In the genomic region with DNA sequence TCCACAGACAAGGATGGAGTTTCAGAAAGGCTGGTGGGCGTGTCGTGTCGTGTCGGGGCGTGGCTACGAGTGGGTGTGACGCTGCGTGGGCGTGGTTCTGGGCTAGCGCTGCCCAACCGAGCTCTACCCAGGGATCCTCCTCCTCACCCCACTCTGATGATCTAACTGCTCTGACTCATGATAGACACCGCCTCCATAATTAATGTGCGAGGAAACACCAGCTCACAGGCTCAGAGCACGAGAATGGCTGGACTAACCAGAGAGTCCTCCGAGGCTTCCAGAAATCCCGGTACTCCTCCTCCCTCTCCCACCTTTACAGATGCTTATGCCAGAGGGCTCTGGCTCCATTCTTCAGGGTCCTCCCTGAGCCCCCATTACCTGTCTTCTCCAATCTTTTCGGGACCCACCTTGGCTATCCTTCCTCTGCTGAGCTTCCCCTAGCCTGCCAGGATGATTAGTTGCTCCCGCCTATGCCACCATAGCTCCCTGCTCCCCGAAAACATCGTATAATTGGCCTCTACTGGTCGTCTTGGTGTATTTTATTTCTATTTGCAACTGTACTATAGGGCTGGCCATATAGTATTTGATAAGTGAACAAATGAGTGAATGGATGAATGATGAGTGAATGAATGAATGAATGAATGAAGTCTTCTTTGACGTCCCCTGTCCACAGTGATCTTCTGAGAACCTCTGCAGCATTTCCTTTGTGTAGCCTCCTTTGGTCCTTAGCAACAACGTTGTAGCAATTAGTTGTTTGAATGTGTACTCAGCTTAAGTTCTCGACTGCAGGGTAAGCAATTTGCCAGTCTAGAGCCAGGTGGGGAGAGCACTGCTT, we compare ENCODE assay signal across 8 cellular contexts. TPM values are rescaled to one million over a fixed set of nuclear protein-coding genes. Genes with fewer than 3 reads are reported as not detected.
DNase-seq lines count a peak whose midpoint lies in the region; TF ChIP-seq lines count a peak whose summit lies in the region.

No MANE protein-coding gene starts in this region.

- no peak for TF ChIP-seq RAD21 in Ishikawa (IDR thresholded peaks at IDR 0.05; ENCODE audit: low read depth)

- H3K27ac ChIP-seq in DOHH2 (ENCODE audit: low read depth, low read length), result no peak overlapping the region
- H3K27ac ChIP-seq in substantia nigra (ENCODE audit: low read depth, low read length, poor library complexity, severe bottlenecking), result no peak overlapping the region

- H3K9me3 Mint-ChIP-seq in activated T-helper 2 cell treated with anti-CD3 and anti-CD28 coated beads, Interferon-gamma antibody, Interleukin-2, Interleukin-4, amounts not matched to agents 10 μg/mL and 5 μg/mL and 100 μg/mL, durations not matched to agents 14 hours and 24 hours and 36 hours, result no peaks in the 10 kb centered on the region
- H3K9me3 Mint-ChIP-seq in neural crest cell, result no peaks in the 10 kb centered on the region

- no peaks in the 10 kb centered on the region for H3K27me3 ChIP-seq in DOHH2 (ENCODE audit: control insufficient read depth, low read length)

- H3K4me3 ChIP-seq in DOHH2 (ENCODE audit: low read length) (peak overlapping the region; percentile 60), foreskin fibroblast (ENCODE audit: low read depth in 1 of 2, low read length in 2 of 2) (no peak overlapping the region)

- H3K4me1 Mint-ChIP-seq in activated T-helper 2 cell treated with anti-CD3 and anti-CD28 coated beads, Interferon-gamma antibody, Interleukin-2, Interleukin-4, amounts not matched to agents 10 μg/mL and 5 μg/mL and 100 μg/mL, durations not matched to agents 14 hours and 24 hours and 36 hours (ENCODE audit: low read depth), result peaks cover 24% of the 10 kb centered on the region
- H3K4me1 Mint-ChIP-seq in neural crest cell, result peaks cover 39% of the 10 kb centered on the region

- TF ChIP-seq CTCF in DOHH2 (IDR thresholded peaks at IDR 0.05; ENCODE audit: low read depth, low read length, poor library complexity, severe bottlenecking) (no peak), foreskin fibroblast (IDR thresholded peaks at IDR 0.05; ENCODE audit: low read depth, low read length) (no peak), neural crest cell (conservative IDR thresholded peaks at IDR 0.05) (no peak)

- H3K79me2 ChIP-seq in DOHH2 (ENCODE audit: control insufficient read depth, low read length), result no peaks in the 10 kb centered on the region

- H3K4me3 Mint-ChIP-seq in activated T-helper 2 cell treated with anti-CD3 and anti-CD28 coated beads, Interferon-gamma antibody, Interleukin-2, Interleukin-4, amounts not matched to agents 10 μg/mL and 5 μg/mL and 100 μg/mL, durations not matched to agents 14 hours and 24 hours and 36 hours (ENCODE audit: low read depth), result peak overlapping the region; percentile 71
- H3K4me3 Mint-ChIP-seq in neural crest cell, result peak overlapping the region; percentile 72

- H3K9me2 ChIP-seq in DOHH2 (replicated peaks; ENCODE audit: control insufficient read depth, low read length), result no peaks in the 10 kb centered on the region

- H3K27ac Mint-ChIP-seq in activated T-helper 2 cell treated with anti-CD3 and anti-CD28 coated beads, Interferon-gamma antibody, Interleukin-2, Interleukin-4, amounts not matched to agents 10 μg/mL and 5 μg/mL and 100 μg/mL, durations not matched to agents 14 hours and 24 hours and 36 hours, result peak overlapping the region; percentile 88
- H3K27ac Mint-ChIP-seq in neural crest cell (ENCODE audit: unreplicated experiment), result peak overlapping the region; percentile 97

- peak; percentile 97 for DNase-seq in RKO (ENCODE audit: low spot score)
- DNase-seq in activated T-helper 2 cell treated with anti-CD3 and anti-CD28 coated beads, Interferon-gamma antibody, Interleukin-2, Interleukin-4, amounts not matched to agents 10 μg/mL and 5 μg/mL and 100 μg/mL, durations not matched to agents 14 hours and 24 hours and 36 hours (ENCODE audit: low spot score), result peak; percentile 79
- peak; percentile 89 to 94 for DNase-seq in foreskin fibroblast
- peak; percentile 86 for DNase-seq in neural crest cell (ENCODE audit: low read depth, low spot score)
- DNase-seq in substantia nigra (lab: John Stamatoyannopoulos, UW), result peak in 29 of 49 donors; percentile 4 to 76 (median 22)
- no peak for DNase-seq in NCI-H1092 (lab: John Stamatoyannopoulos, UW)

- no peaks in the 10 kb centered on the region for H3K36me3 ChIP-seq in DOHH2 (ENCODE audit: control insufficient read depth, low read length)

- H3K27me3 Mint-ChIP-seq in activated T-helper 2 cell treated with anti-CD3 and anti-CD28 coated beads, Interferon-gamma antibody, Interleukin-2, Interleukin-4, amounts not matched to agents 10 μg/mL and 5 μg/mL and 100 μg/mL, durations not matched to agents 14 hours and 24 hours and 36 hours (ENCODE audit: low read depth), result no peaks in the 10 kb centered on the region
- no peaks in the 10 kb centered on the region for H3K27me3 Mint-ChIP-seq in neural crest cell (ENCODE audit: low read depth)

- H3K9me3 ChIP-seq in DOHH2 (ENCODE audit: control insufficient read depth, insufficient read depth, low read length), result no peaks in the 10 kb centered on the region

- no peaks in the 10 kb centered on the region for H3K36me3 Mint-ChIP-seq in activated T-helper 2 cell treated with anti-CD3 and anti-CD28 coated beads, Interferon-gamma antibody, Interleukin-2, Interleukin-4, amounts not matched to agents 10 μg/mL and 5 μg/mL and 100 μg/mL, durations not matched to agents 14 hours and 24 hours and 36 hours (ENCODE audit: low read depth)
- no peaks in the 10 kb centered on the region for H3K36me3 Mint-ChIP-seq in neural crest cell (ENCODE audit: low read depth)

- H3K4me1 ChIP-seq in DOHH2 (ENCODE audit: control insufficient read depth, low read length), result peaks cover 14% of the 10 kb centered on the region

- intact Hi-C loops in activated T-helper 2 cell treated with anti-CD3 and anti-CD28 coated beads, Interferon-gamma antibody, Interleukin-2, Interleukin-4, amounts not matched to agents 10 μg/mL and 5 μg/mL and 100 μg/mL, durations not matched to agents 14 hours and 24 hours and 36 hours (cut with micrococcal nuclease), result loop anchor here (1.0 to 5.0 kb wide), 3 partner anchors 12 to 80 kb away; a partner anchor contains a TSS

- no peaks in the 10 kb centered on the region for H4K20me1 ChIP-seq in DOHH2 (ENCODE audit: control insufficient read depth, insufficient read depth, low read depth, low read length)

- TF ChIP-seq EP300 in Ishikawa (IDR thresholded peaks at IDR 0.05; ENCODE audit: borderline replicate concordance), result no peak

- H3F3A ChIP-seq in DOHH2 (ENCODE audit: control insufficient read depth, insufficient read depth), result no peaks in the 10 kb centered on the region

- peak overlapping the region; percentile 65 for H3K4me2 ChIP-seq in DOHH2 (ENCODE audit: low read length)

TF ChIP-seq in Ishikawa, 13 proteins besides CTCF, POLR2A, EP300 and RAD21:
- TF ChIP-seq CEBPB (IDR thresholded peaks at IDR 0.05) (no peak), CREB1 (IDR thresholded peaks at IDR 0.05; ENCODE audit: low read depth) (0 out of 2 replicates have a peak, but pooled peaks have one; percentile 36), EGR1 (IDR thresholded peaks at IDR 0.05) (peak; percentile 68), YY1 (IDR thresholded peaks at IDR 0.05; ENCODE audit: low read depth) (peak; percentile 33; the same call in 1 of the 2 replicates), FOXM1 (IDR thresholded peaks at IDR 0.05; ENCODE audit: borderline replicate concordance, low read depth) (no peak)
- TF ChIP-seq, protein P1, sequence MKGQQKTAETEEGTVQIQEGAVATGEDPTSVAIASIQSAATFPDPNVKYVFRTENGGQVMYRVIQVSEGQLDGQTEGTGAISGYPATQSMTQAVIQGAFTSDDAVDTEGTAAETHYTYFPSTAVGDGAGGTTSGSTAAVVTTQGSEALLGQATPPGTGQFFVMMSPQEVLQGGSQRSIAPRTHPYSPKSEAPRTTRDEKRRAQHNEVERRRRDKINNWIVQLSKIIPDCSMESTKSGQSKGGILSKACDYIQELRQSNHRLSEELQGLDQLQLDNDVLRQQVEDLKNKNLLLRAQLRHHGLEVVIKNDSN (IDR thresholded peaks at IDR 0.05), result no peak
- TF ChIP-seq, protein P2, sequence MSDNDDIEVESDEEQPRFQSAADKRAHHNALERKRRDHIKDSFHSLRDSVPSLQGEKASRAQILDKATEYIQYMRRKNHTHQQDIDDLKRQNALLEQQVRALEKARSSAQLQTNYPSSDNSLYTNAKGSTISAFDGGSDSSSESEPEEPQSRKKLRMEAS (IDR thresholded peaks at IDR 0.05), result peak; percentile 90

RNA-seq across cellular contexts. Expression of a gene that starts 21.7 kb away (rescaled TPM):
- total RNA-seq in activated T-helper 2 cell treated with anti-CD3 and anti-CD28 coated beads, Interferon-gamma antibody, Interleukin-2, Interleukin-4, amounts not matched to agents 10 μg/mL and 5 μg/mL and 100 μg/mL, durations not matched to agents 14 hours and 24 hours and 36 hours, result 2.7 and 5.3 TPM in 2 replicates
- 0.34 TPM in 1 of 2 replicates, not detected in the other for total RNA-seq in neural crest cell

RNA-seq across cellular contexts. Expression of a gene that starts 31.0 kb away (rescaled TPM):
- 0.11 and 0.18 TPM in 2 replicates for total RNA-seq in activated T-helper 2 cell treated with anti-CD3 and anti-CD28 coated beads, Interferon-gamma antibody, Interleukin-2, Interleukin-4, amounts not matched to agents 10 μg/mL and 5 μg/mL and 100 μg/mL, durations not matched to agents 14 hours and 24 hours and 36 hours
- 113 TPM in 2 replicates for total RNA-seq in neural crest cell

Comparison
In these comparisons a context has a peak if more than half of its experiments do, and no peak if none do; other contexts are left out.
1. RNA of a gene that starts 31.0 kb away (total RNA-seq): 113 TPM in neural crest cell; 0.11 to 0.18 TPM in activated T-helper 2 cell treated with anti-CD3 and anti-CD28 coated beads, Interferon-gamma antibody, Interleukin-2, Interleukin-4, amounts not matched to agents 10 μg/mL and 5 μg/mL and 100 μg/mL, durations not matched to agents 14 hours and 24 hours and 36 hours; every median in the first group is over 10 times any median in the second.